In the genomic region with DNA sequence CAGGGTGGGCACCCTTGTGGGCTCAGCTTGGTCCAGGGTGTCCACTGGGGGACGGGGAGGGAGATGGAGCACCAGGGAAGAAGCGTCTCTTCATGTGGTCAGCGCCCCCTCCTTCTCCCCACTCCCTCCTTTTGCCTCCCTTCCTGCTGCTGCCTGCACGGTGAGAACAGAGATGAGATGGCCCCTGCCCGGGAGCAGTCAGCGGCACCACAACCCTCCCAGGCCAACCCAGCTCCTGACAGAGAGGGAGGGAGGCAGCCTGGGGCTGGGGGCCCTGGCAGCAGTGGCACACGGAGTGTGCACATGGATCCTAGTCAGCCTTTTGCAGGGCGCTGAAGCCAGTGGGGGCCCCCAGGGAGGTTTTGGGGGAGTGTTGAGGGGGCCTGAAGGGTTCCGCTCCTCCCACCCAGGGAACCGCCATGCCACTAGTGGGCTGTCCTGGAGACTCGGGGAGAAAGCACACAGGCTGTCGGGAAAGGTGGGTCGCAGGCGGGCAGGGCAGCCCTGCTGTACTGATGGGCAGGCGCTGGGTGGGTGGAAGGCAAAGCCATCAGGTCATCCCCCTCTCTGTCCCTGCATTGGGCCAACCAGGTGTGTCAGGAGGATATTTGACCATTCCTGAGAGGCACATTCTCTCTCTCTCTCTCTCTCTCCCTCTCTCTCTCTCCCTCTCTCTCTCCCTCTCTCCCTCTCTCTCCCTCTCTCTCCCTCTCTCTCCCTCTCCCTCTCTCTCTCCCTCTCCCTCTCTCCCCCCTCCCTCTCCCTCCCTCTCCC, we compare ENCODE assay signal across 11 cellular contexts.
DNase-seq lines count a peak whose midpoint lies in the region; ATAC-seq, FAIRE-seq and TF ChIP-seq lines count a peak whose summit lies in the region.
"Had no signal": no experiment of that assay in that cellular context is flagged by ENCODE, and none has a peak within 500 bp of the region (broad histone marks: within the 10 kb centered on the region; RNA-seq: fewer than 3 reads in every experiment).

No MANE protein-coding gene starts in this region.

- FAIRE-seq in GM12878 (lab: Jason Lieb, UNC): no peak
- FAIRE-seq: G401.6 had no signal

- DNase-seq in DND-41: no peak
- no peak for DNase-seq in GM12878 (ENCODE audit: low read depth, low spot score)
- peak in 5 of 10 donors; percentile 5 to 53 (median 27) for DNase-seq in naive thymus-derived CD8-positive, alpha-beta T cell
- no peak for DNase-seq in progenitor cell of endocrine pancreas (ENCODE audit: low spot score, unreplicated experiment)
- no peak for DNase-seq in midbrain (lab: John Stamatoyannopoulos, UW)
- DNase-seq in hypothalamus (lab: John Stamatoyannopoulos, UW): no peak
- DNase-seq: MG63 had no signal

- peak overlapping the region in 7 of 10 donors; percentile 4 to 95 (median 91) for H3K4me3 Mint-ChIP-seq in naive thymus-derived CD8-positive, alpha-beta T cell
- H3K4me3 Mint-ChIP-seq in progenitor cell of endocrine pancreas (ENCODE audit: low read depth): no peak overlapping the region

- no peak for TF ChIP-seq RAD21 in GM12878 (IDR thresholded peaks at IDR 0.05; ENCODE audit: insufficient read depth, low read depth, low read length)

- H3K27me3 Mint-ChIP-seq in naive thymus-derived CD8-positive, alpha-beta T cell: peaks cover 0 to 3% (median 0%) of the 10 kb centered on the region in 5 donors
- peaks cover 32% of the 10 kb centered on the region for H3K27me3 Mint-ChIP-seq in progenitor cell of endocrine pancreas

- peaks cover 2 to 16% (median 11%) of the 10 kb centered on the region in 4 donors for H3K4me1 Mint-ChIP-seq in naive thymus-derived CD8-positive, alpha-beta T cell
- H3K4me1 Mint-ChIP-seq in progenitor cell of endocrine pancreas (ENCODE audit: low read depth): peaks cover 1% of the 10 kb centered on the region

- in situ Hi-C loops in GM12878 (cut with MboI): no loop called here

- H3K4me2 ChIP-seq in DND-41 (ENCODE audit: insufficient read depth, low read length): peak overlapping the region; percentile 73
- no peak overlapping the region for H3K4me2 ChIP-seq in GM12878 (ENCODE audit: control insufficient read depth, insufficient read depth)

- TF ChIP-seq CTCF in DND-41 (IDR thresholded peaks at IDR 0.05; ENCODE audit: borderline replicate concordance, extremely low read depth, low read length, poor library complexity, severe bottlenecking) (no peak), GM12878 (IDR thresholded peaks at IDR 0.05 in 2 of 3, conservative IDR thresholded peaks at IDR 0.05 in 1 of 3; ENCODE audit: control insufficient read depth in 2 of 3, extremely low read depth in 1 of 3, insufficient read depth in 1 of 3, low read depth in 3 of 3, low read length in 3 of 3) (no peak), progenitor cell of endocrine pancreas (IDR thresholded peaks at IDR 0.05; ENCODE audit: unreplicated experiment) (no peak)

- ATAC-seq in DND-41 (ENCODE audit: insufficient read depth, low read depth) (no peak), GM12878 (no peak), GM18868 (IDR thresholded peaks at IDR 0.05; ENCODE audit: unreplicated experiment) (no peak)
- no peak for ATAC-seq in naive thymus-derived CD8-positive, alpha-beta T cell

- peaks cover 0 to 3% (median 0%) of the 10 kb centered on the region in 9 donors for H3K9me3 Mint-ChIP-seq in naive thymus-derived CD8-positive, alpha-beta T cell
- H3K9me3 Mint-ChIP-seq in progenitor cell of endocrine pancreas (ENCODE audit: low read depth): no peaks in the 10 kb centered on the region

- H3K27ac Mint-ChIP-seq in naive thymus-derived CD8-positive, alpha-beta T cell: peak overlapping the region in 7 of 10 donors; percentile 13 to 99 (median 95)
- no peak overlapping the region for H3K27ac Mint-ChIP-seq in progenitor cell of endocrine pancreas

- RAD21 ChIA-PET in GM12878 (lab: Charles Lee; ENCODE audit: unreplicated experiment): no interaction called here

- H2AFZ ChIP-seq in ACC112 (ENCODE audit: low read length, unreplicated experiment) (no peak overlapping the region), DND-41 (ENCODE audit: low read depth, low read length) (no peak overlapping the region; the same call in 1 of the 2 replicates), GM12878 (ENCODE audit: control insufficient read depth, low read depth, low read length) (no peak overlapping the region)

- H3K79me2 ChIP-seq in ACC112 (ENCODE audit: control insufficient read depth, insufficient read depth, low read length, unreplicated experiment): no peaks in the 10 kb centered on the region
- H3K79me2 ChIP-seq in DND-41 (ENCODE audit: insufficient read depth, low read length): no peaks in the 10 kb centered on the region
- H3K79me2 ChIP-seq in GM12878 (ENCODE audit: control insufficient read depth, insufficient read depth, low read length): no peaks in the 10 kb centered on the region

- H3K27me3 ChIP-seq in ACC112 (ENCODE audit: insufficient read depth, low read length): peaks cover 21% of the 10 kb centered on the region
- no peaks in the 10 kb centered on the region for H3K27me3 ChIP-seq in DND-41 (ENCODE audit: insufficient read depth, low read length, poor library complexity)
- no peaks in the 10 kb centered on the region; a peak in 1 of 4 replicates for H3K27me3 ChIP-seq in GM12878 (replicated peaks in 1 of 2; ENCODE audit: control insufficient read depth in 2 of 2, insufficient read depth in 2 of 2, low read length in 1 of 2)

- 56% methylated on average over 13 of the region's 15 CpGs for WGBS in GM12878 (ENCODE audit: insufficient coverage, insufficient replicate concordance, low lambda C conversion rate, missing lambda C conversion rate)

- CTCF ChIA-PET in GM12878 (lab: Yijun Ruan, JAX): no interaction called here

- peak overlapping the region; percentile 81 for H3K4me3 ChIP-seq in ACC112 (ENCODE audit: low read depth, low read length)
- peak overlapping the region in 1 of 2 experiments; percentile 76; a peak in 2 of 4 replicates for H3K4me3 ChIP-seq in DND-41 (ENCODE audit: low read depth in 1 of 2, low read length in 2 of 2)
- no peak overlapping the region for H3K4me3 ChIP-seq in GM12878

- H4K20me1 ChIP-seq in DND-41 (ENCODE audit: insufficient read depth, low read length) (peaks cover 17% of the 10 kb centered on the region; the same call in 1 of the 2 replicates), GM12878 (ENCODE audit: control insufficient read depth, insufficient read depth) (no peaks in the 10 kb centered on the region)

- no peaks in the 10 kb centered on the region for H3K36me3 Mint-ChIP-seq in naive thymus-derived CD8-positive, alpha-beta T cell
- H3K36me3 Mint-ChIP-seq in progenitor cell of endocrine pancreas (ENCODE audit: insufficient read depth): no peaks in the 10 kb centered on the region
- H3K36me3 Mint-ChIP-seq: naive B cell had no signal

- POLR2A ChIA-PET in GM12878 (lab: Charles Lee): no interaction called here
- POLR2A ChIA-PET in naive thymus-derived CD8-positive, alpha-beta T cell (lab: Charles Lee): interaction anchor here (1.0 to 2.0 kb wide), 4 partner anchors 114 to 307 kb away, joined by 3 to 8 read pairs (median 4); a partner anchor contains a TSS

- H3K36me3 ChIP-seq in ACC112 (ENCODE audit: insufficient read depth, low read length): no peaks in the 10 kb centered on the region
- no peaks in the 10 kb centered on the region for H3K36me3 ChIP-seq in DND-41 (ENCODE audit: insufficient read depth, low read length)
- no peaks in the 10 kb centered on the region for H3K36me3 ChIP-seq in GM12878 (ENCODE audit: control insufficient read depth in 2 of 2, insufficient read depth in 2 of 2, low read length in 1 of 2)
- H3K36me3 ChIP-seq: MG63 had no signal

- intact Hi-C loops in GM12878 (cut with micrococcal nuclease; ENCODE audit: unreplicated experiment): no loop called here

- TF ChIP-seq EP300 in GM12878 (IDR thresholded peaks at IDR 0.05; ENCODE audit: borderline replicate concordance in 1 of 2, control insufficient read depth in 1 of 2, low read depth in 2 of 2, low read length in 2 of 2): no peak

- no peak for TF ChIP-seq POLR2A in GM12878 (IDR thresholded peaks at IDR 0.05; ENCODE audit: low read depth, low read length)

- SMC1A ChIA-PET in GM12878 (lab: Charles Lee; ENCODE audit: uncharacterized antibody, unreplicated experiment): no interaction called here

- H3K27ac ChIP-seq in ACC112 (ENCODE audit: low read depth, low read length) (no peak overlapping the region), DND-41 (ENCODE audit: low read length) (peak overlapping the region; percentile 98), GM12878 (ENCODE audit: control insufficient read depth, insufficient read depth) (no peak overlapping the region)

- BruUV-seq in GM12878 (replicated peaks; lab: Mats Ljungman, UMichigan): no TSS peak

- H3K9ac ChIP-seq in DND-41 (ENCODE audit: low read depth, low read length): peak overlapping the region; percentile 99; the same call in 1 of the 2 replicates
- no peak overlapping the region for H3K9ac ChIP-seq in GM12878 (ENCODE audit: control insufficient read depth, insufficient read depth, low read length)

- no peaks in the 10 kb centered on the region for H3K4me1 ChIP-seq in ACC112 (ENCODE audit: control insufficient read depth, insufficient read depth, low read length, unreplicated experiment)
- peaks cover 13% of the 10 kb centered on the region for H3K4me1 ChIP-seq in DND-41 (ENCODE audit: insufficient read depth, low read length)
- 0 out of 2 replicates have a peak, but pooled peaks cover 3% of the 10 kb centered on the region for H3K4me1 ChIP-seq in GM12878 (ENCODE audit: control insufficient read depth, insufficient read depth, low read length)

- H3K9me3 ChIP-seq in DND-41 (ENCODE audit: insufficient read depth, low read length, severe bottlenecking): no peaks in the 10 kb centered on the region
- H3K9me3 ChIP-seq in GM12878 (replicated peaks; ENCODE audit: control insufficient read depth, insufficient read depth, low read length): no peaks in the 10 kb centered on the region
- H3K9me3 ChIP-seq: MG63 had no signal

TF ChIP-seq in GM12878, 131 proteins besides CTCF, POLR2A, EP300 and RAD21 (continues in another document):
- TF ChIP-seq, protein P1, sequence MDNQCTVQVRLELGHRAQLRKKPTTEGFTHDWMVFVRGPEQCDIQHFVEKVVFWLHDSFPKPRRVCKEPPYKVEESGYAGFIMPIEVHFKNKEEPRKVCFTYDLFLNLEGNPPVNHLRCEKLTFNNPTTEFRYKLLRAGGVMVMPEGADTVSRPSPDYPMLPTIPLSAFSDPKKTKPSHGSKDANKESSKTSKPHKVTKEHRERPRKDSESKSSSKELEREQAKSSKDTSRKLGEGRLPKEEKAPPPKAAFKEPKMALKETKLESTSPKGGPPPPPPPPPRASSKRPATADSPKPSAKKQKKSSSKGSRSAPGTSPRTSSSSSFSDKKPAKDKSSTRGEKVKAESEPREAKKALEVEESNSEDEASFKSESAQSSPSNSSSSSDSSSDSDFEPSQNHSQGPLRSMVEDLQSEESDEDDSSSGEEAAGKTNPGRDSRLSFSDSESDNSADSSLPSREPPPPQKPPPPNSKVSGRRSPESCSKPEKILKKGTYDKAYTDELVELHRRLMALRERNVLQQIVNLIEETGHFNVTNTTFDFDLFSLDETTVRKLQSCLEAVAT (IDR thresholded peaks at IDR 0.05): no peak
- TF ChIP-seq SIX5 (IDR thresholded peaks at IDR 0.05; ENCODE audit: low read depth, low read length, severe bottlenecking): no peak
